In genomic region chr3:33030802-33031201, GRCh38 we compare ENCODE assay signal across 11 cellular contexts.
A peak's percentile ranks its signal among the peaks of the same experiment; 100 is the strongest.
DNase-seq lines count a peak whose midpoint lies in the region; ATAC-seq, FAIRE-seq and TF ChIP-seq lines count a peak whose summit lies in the region.
"Had no signal": no experiment of that assay in that cellular context is flagged by ENCODE, and none has a peak within 500 bp of the region (broad histone marks: within the 10 kb centered on the region; RNA-seq: fewer than 3 reads in every experiment).

No MANE protein-coding gene starts in this region.

- no peak overlapping the region for H2BK5ac ChIP-seq in H1 (ENCODE audit: low read depth, low read length)

- H3K18ac ChIP-seq in H1 (ENCODE audit: extremely low read depth, low read length): no peak overlapping the region

- H3K23me2 ChIP-seq in H1 (ENCODE audit: low read depth, low read length): no peaks in the 10 kb centered on the region

- no peak overlapping the region for H2BK15ac ChIP-seq in H1 (ENCODE audit: low read length)

- ATAC-seq in GM19351 (IDR thresholded peaks at IDR 0.05; ENCODE audit: unreplicated experiment): peak; percentile 54
- peak; percentile 93 for ATAC-seq in T-helper 17 cell

- intact Hi-C loops in Caco-2 (cut with micrococcal nuclease; ENCODE audit: unreplicated experiment): no loop called here
- intact Hi-C loops in head of caudate nucleus (cut with DNase I): no loop called here

- H3K14ac ChIP-seq in H1 (ENCODE audit: insufficient read length): no peak overlapping the region

- no peaks in the 10 kb centered on the region for H3K79me2 ChIP-seq in H1 (ENCODE audit: control insufficient read depth in 1 of 2, insufficient read depth in 2 of 2, low read length in 2 of 2)

- no peak overlapping the region for H2AK5ac ChIP-seq in H1 (ENCODE audit: low read depth, low read length)

- H3K9me3 ChIP-seq in Caco-2 (no peaks in the 10 kb centered on the region), T-helper 17 cell (ENCODE audit: control insufficient read depth, low read length, poor library complexity, severe bottlenecking) (no peaks in the 10 kb centered on the region), H1 (ENCODE audit: insufficient read depth in 2 of 2, low read depth in 1 of 2, low read length in 1 of 2) (no peaks in the 10 kb centered on the region)

- H3K23ac ChIP-seq in H1 (ENCODE audit: insufficient read length): no peak overlapping the region

- H4K8ac ChIP-seq in H1 (ENCODE audit: extremely low read depth, insufficient read depth, low read length): no peak overlapping the region

- H3K9me3 Mint-ChIP-seq in Caco-2 (ENCODE audit: unreplicated experiment): peaks cover 3% of the 10 kb centered on the region

- H3K4me2 ChIP-seq in H1 (ENCODE audit: insufficient read depth in 1 of 2, low read depth in 2 of 2, low read length in 2 of 2): no peak overlapping the region

- TF ChIP-seq POLR2A in H1 (IDR thresholded peaks at IDR 0.05; ENCODE audit: control extremely low read depth in 1 of 2, low read depth in 2 of 2, low read length in 2 of 2): no peak

- no peak overlapping the region for H4K91ac ChIP-seq in H1 (replicated peaks; ENCODE audit: insufficient read length, low read length)

- peaks cover 0 to 1% of the 10 kb centered on the region in 2 experiments for H4K20me1 ChIP-seq in H1 (replicated peaks in 1 of 2; ENCODE audit: control insufficient read depth in 1 of 2, insufficient read depth in 2 of 2, low read length in 2 of 2)

- H4K5ac ChIP-seq in H1 (ENCODE audit: insufficient read length, low read depth, low read length): no peak overlapping the region

- no peak overlapping the region for H2BK120ac ChIP-seq in H1 (replicated peaks; ENCODE audit: low read depth, low read length)

- H3K27me3 ChIP-seq in Caco-2 (replicated peaks; ENCODE audit: control insufficient read depth, insufficient read depth, low read length) (no peaks in the 10 kb centered on the region), H1 (replicated peaks in 1 of 4; ENCODE audit: control insufficient read depth in 3 of 4, extremely low read depth in 1 of 4, insufficient read depth in 3 of 4, low read length in 3 of 4) (no peaks in the 10 kb centered on the region)

- H3K4me1 Mint-ChIP-seq in Caco-2 (ENCODE audit: low read depth, unreplicated experiment) (peaks cover 9% of the 10 kb centered on the region), T-helper 17 cell (peaks cover 25% of the 10 kb centered on the region)

- H2BK20ac ChIP-seq in H1 (ENCODE audit: low read length): no peak overlapping the region

- no peak overlapping the region for H3K27ac Mint-ChIP-seq in Caco-2 (ENCODE audit: unreplicated experiment)
- H3K27ac Mint-ChIP-seq in T-helper 17 cell: peak overlapping the region; percentile 96

- BruUV-seq in Caco-2 (replicated peaks; lab: Mats Ljungman, UMichigan): no TSS peak

- 46% methylated on average over 3 of the region's 3 CpGs; no CpG with 5 or more reads in 1 of the 2 experiments for WGBS in H1 (ENCODE audit: extremely low coverage in 1 of 2, insufficient coverage in 1 of 2, insufficient read length in 1 of 2, insufficient replicate concordance in 2 of 2, low coverage in 1 of 2, low lambda C conversion rate in 2 of 2, missing lambda C conversion rate in 1 of 2), 2 experiments

- H3K4me3 ChIP-seq in Caco-2 (ENCODE audit: low read depth, low read length) (no peak overlapping the region), H1 (ENCODE audit: extremely low read depth in 1 of 4, insufficient read depth in 2 of 4, low read depth in 3 of 4, low read length in 4 of 4) (no peak overlapping the region)

- H3K36me3 Mint-ChIP-seq in Caco-2 (ENCODE audit: insufficient read depth, unreplicated experiment) (peaks cover 62% of the 10 kb centered on the region), T-helper 17 cell (ENCODE audit: low read depth) (peaks cover under 1% of the 10 kb centered on the region)

- no peak for FAIRE-seq in H1 (lab: Jason Lieb, UNC)
- FAIRE-seq: GM12892, urothelium cell line had no signal

- no peak overlapping the region for H3K9ac ChIP-seq in H1 (replicated peaks in 1 of 4; ENCODE audit: extremely low read depth in 1 of 4, low read depth in 3 of 4, low read length in 3 of 4)

- H3K4me1 ChIP-seq in Caco-2: peaks cover 4% of the 10 kb centered on the region; the same call in 1 of the 2 replicates
- H3K4me1 ChIP-seq in H1 (replicated peaks in 1 of 4; ENCODE audit: control insufficient read depth in 3 of 4, insufficient read depth in 4 of 4, low read length in 3 of 4): no peaks in the 10 kb centered on the region; a peak in 1 of 7 replicates

- TF ChIP-seq CTCF in Caco-2 (IDR thresholded peaks at IDR 0.05; ENCODE audit: insufficient read depth in 1 of 2, low read depth in 1 of 2, low read length in 1 of 2, severe bottlenecking in 1 of 2, unreplicated experiment in 1 of 2) (peak; percentile 13 to 14), H1 (IDR thresholded peaks at IDR 0.05; ENCODE audit: control extremely low read depth in 1 of 3, insufficient read depth in 1 of 3, low read depth in 1 of 3, low read length in 3 of 3) (peak in 1 of 3 experiments; percentile 28; a peak in 2 of 4 replicates)

- no peaks in the 10 kb centered on the region; the same call in 1 of the 2 replicates for H3K36me3 ChIP-seq in Caco-2 (ENCODE audit: control insufficient read depth, insufficient read depth, low read length)
- H3K36me3 ChIP-seq in H1 (ENCODE audit: control insufficient read depth in 2 of 4, insufficient read depth in 4 of 4, low read length in 3 of 4): no peaks in the 10 kb centered on the region

- POLR2A ChIA-PET in Caco-2 (lab: Charles Lee) (no interaction called here), H1 (lab: Charles Lee; ENCODE audit: partially characterized antibody) (interaction anchor here (2.1 kb wide), 1 partner anchor 52 kb away, joined by 4 read pairs; no protein-coding TSS in a partner anchor)

- H3K27me3 Mint-ChIP-seq in Caco-2 (ENCODE audit: insufficient read depth, unreplicated experiment) (no peaks in the 10 kb centered on the region), T-helper 17 cell (no peaks in the 10 kb centered on the region)

- no peak overlapping the region for H3K4me3 Mint-ChIP-seq in Caco-2 (ENCODE audit: unreplicated experiment)
- peak overlapping the region; percentile 59 for H3K4me3 Mint-ChIP-seq in T-helper 17 cell

- H3K27ac ChIP-seq in H1 (ENCODE audit: low read depth, low read length): no peak overlapping the region

- no peak overlapping the region for H3K56ac ChIP-seq in H1 (replicated peaks; ENCODE audit: insufficient read length, low read depth, low read length)

- peak; percentile 29 to 35 for TF ChIP-seq RAD21 in H1 (IDR thresholded peaks at IDR 0.05 in 1 of 2, conservative IDR thresholded peaks at IDR 0.05 in 1 of 2; ENCODE audit: low read depth in 2 of 2, low read length in 2 of 2)

- H3K79me1 ChIP-seq in H1 (ENCODE audit: low read depth, low read length): no peaks in the 10 kb centered on the region

- DNase-seq in Caco-2: no peak
- DNase-seq in T-helper 17 cell: peak in 1 of 3 donors; percentile 33
- DNase-seq in H1 (ENCODE audit: low read depth in 1 of 2, low spot score in 2 of 2): no peak
- no peak for DNase-seq in NCI-H1048 (lab: John Stamatoyannopoulos, UW)
- DNase-seq in head of caudate nucleus: no peak
- DNase-seq in NOMO-1 treated with DMSO at 0.1 percent for 48 hours (lab: John Stamatoyannopoulos, UW; ENCODE audit: unreplicated experiment): no peak
- DNase-seq: NCI-H2081, retina had no signal

- CTCF ChIA-PET in Caco-2 (lab: Charles Lee) (no interaction called here), H1 (lab: Charles Lee; ENCODE audit: partially characterized antibody) (interaction anchor here (0.9 to 3.7 kb wide), 14 partner anchors 9 to 118 kb away, joined by 3 to 13 read pairs (median 3); no protein-coding TSS in a partner anchor)

- no peak overlapping the region for H2BK12ac ChIP-seq in H1 (ENCODE audit: low read depth, low read length)

- H2AFZ ChIP-seq in H1 (ENCODE audit: low read length): no peak overlapping the region

- H3K4ac ChIP-seq in H1 (replicated peaks; ENCODE audit: insufficient read length, low read depth, low read length): no peak overlapping the region

- TF ChIP-seq EP300 in H1 (IDR thresholded peaks at IDR 0.05; ENCODE audit: borderline replicate concordance in 1 of 2, low read depth in 2 of 2, low read length in 2 of 2): no peak

TF ChIP-seq in H1, 55 proteins besides CTCF, POLR2A, EP300 and RAD21:
- TF ChIP-seq SIX5 (IDR thresholded peaks at IDR 0.05; ENCODE audit: low read depth, low read length) (no peak), CBX8 (IDR thresholded peaks at IDR 0.05; ENCODE audit: borderline replicate concordance, low read depth, low read length) (no peak), ATF2 (IDR thresholded peaks at IDR 0.05; ENCODE audit: low read length) (no peak), HDAC2 (IDR thresholded peaks at IDR 0.05; ENCODE audit: borderline replicate concordance in 1 of 2, low read depth in 2 of 2, low read length in 2 of 2) (no peak), E2F6 (IDR thresholded peaks at IDR 0.05) (no peak), POLR2AphosphoS5 (IDR thresholded peaks at IDR 0.05; ENCODE audit: low read depth, low read length) (no peak)
